ENCODE assay signal across 24 cellular contexts in the genomic region with DNA sequence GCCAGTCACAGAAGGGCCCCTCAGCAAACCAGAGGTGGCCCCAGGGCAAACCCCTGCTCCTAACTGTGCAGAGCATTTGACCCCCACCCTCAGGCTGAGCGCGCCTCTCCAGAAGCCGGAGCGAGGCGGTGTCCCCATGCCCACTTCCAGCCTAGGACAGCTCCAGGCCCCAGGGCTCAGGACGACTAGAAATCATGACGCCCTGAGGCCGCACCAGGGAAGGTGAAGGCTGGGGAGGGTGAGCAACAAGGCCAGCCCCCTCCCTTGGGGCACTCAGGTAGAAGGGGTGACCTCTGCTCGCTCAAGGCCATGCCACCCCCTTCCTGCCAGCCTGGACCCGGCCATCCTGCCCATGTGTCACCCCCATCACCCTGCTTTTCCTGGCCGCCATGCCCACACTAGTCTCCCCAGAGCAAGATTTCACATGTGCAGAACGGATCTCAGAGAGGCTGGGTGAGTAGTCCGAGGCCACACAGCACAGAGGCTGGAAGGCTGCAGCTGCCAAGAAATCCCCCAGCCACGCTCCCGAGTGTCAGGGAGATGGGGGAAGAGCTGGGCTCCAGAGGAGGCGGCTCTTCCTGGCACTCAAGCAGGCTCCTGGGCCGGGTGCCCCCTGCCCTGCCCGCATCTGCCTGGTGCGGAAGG. TPM values are rescaled to one million over a fixed set of nuclear protein-coding genes. Genes with fewer than 3 reads are reported as not detected.
"Had no signal": no experiment of that assay in that cellular context is flagged by ENCODE, and none has a peak within 500 bp of the region (broad histone marks: within the 10 kb centered on the region; RNA-seq: fewer than 3 reads in every experiment).

No MANE protein-coding gene starts in this region.

- H3K4me3 ChIP-seq: left ventricle myocardium inferior, stomach, thoracic aorta, upper lobe of right lung had no signal

- H3K36me3 ChIP-seq: left ventricle myocardium inferior, stomach, thoracic aorta, upper lobe of right lung had no signal

- FAIRE-seq: small intestine, TTC549 had no signal

- ATAC-seq: foreskin keratinocyte; sciatic nerve; stimulated activated memory B cell treated with anti-CD40 and anti-IgM and Interleukin-4, amounts not matched to agents 10 μg/mL and 1 μg/mL and 100 μg/mL, for 72 hours; upper lobe of right lung; WTC11 had no signal

- DNase-seq: activated CD8-positive, alpha-beta memory T cell treated with anti-CD3 and anti-CD28 coated beads for 24 hours; activated CD8-positive, alpha-beta memory T cell treated with anti-CD3 and anti-CD28 coated beads, Interleukin-2, amount 50 U/mL, for 4 hours; activated naive CD4-positive, alpha-beta T cell; activated T-cell treated with anti-CD3 and anti-CD28 coated beads, Interleukin-2, amount 50 U/mL, for 24 hours; effector CD8-positive, alpha-beta T cell; erythroblast; foreskin keratinocyte; immature natural killer cell; left ventricle myocardium inferior; midbrain; small intestine; stimulated activated CD4-positive, alpha-beta T cell treated with anti-CD3 and anti-CD28 coated beads, Interleukin-15, amount 100 ng/mL, for 24 hours; stomach; T-helper 1 cell; upper lobe of right lung had no signal

- H3K27ac ChIP-seq: foreskin keratinocyte, left ventricle myocardium inferior, stomach, thoracic aorta, upper lobe of right lung had no signal

- H3K9me3 ChIP-seq: left ventricle myocardium inferior, stomach, thoracic aorta, upper lobe of right lung had no signal

- H3K4me1 ChIP-seq: foreskin keratinocyte had no signal

RNA-seq across cellular contexts. Expression of gene PVALEF, which starts 2.1 kb away (rescaled TPM):
- total RNA-seq: activated T-helper 2 cell treated with anti-CD3 and anti-CD28 coated beads, Interferon-gamma antibody, Interleukin-2, Interleukin-4, amounts not matched to agents 10 μg/mL and 5 μg/mL and 100 μg/mL, durations not matched to agents 14 hours and 24 hours and 36 hours; chondrocyte; foreskin keratinocyte; glomerular endothelial cell; kidney epithelial cell; left ventricle myocardium inferior; sciatic nerve; stomach; thoracic aorta; upper lobe of right lung; WTC11 had no signal
- polyA plus RNA-seq: foreskin keratinocyte, immature natural killer cell, small intestine, stomach had no signal
